11 cellular contexts compared by ENCODE assay signal in the genomic region with DNA sequence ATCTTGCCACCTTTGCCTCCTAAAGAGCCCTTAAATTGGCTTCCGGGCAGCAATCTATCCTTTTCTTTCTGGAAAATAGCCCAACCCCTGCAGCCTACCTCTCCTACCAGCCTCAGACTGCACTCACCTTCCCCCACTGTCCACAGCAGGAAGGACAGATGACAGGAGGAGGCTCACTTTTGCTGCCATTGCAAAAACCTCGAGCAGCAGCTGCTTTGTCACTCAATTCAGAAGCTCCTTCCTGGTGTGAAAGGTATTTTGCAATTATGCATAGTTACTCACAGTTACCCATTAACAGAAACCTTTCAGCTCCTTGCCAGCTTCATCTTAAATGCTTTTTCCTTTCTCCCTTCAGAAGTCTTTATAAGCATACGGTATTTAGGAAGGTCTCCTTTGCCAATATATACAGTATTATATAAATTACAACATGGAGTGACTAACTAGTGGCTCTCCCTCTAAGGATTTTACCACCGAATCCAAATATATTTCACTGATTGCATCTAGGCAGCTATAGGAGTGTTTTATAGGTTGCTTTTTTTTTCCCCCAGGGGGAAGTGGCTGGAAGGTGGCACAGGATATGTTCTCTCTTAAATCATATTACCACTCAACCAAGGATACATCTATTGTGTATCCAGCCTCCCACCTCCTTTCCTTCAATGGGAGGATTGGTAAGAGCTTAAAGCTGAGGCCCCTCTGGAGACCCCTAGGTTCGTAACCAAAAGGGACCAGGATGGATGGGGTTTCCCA.
A peak's percentile ranks its signal among the peaks of the same experiment; 100 is the strongest.
DNase-seq lines count a peak whose midpoint lies in the region; ATAC-seq and TF ChIP-seq lines count a peak whose summit lies in the region.
"Had no signal": no experiment of that assay in that cellular context is flagged by ENCODE, and none has a peak within 500 bp of the region (broad histone marks: within the 10 kb centered on the region; RNA-seq: fewer than 3 reads in every experiment).

No MANE protein-coding gene starts in this region.

- TF ChIP-seq POLR2A in erythroblast (IDR thresholded peaks at IDR 0.05; ENCODE audit: low read length): no peak

- peaks cover 50% of the 10 kb centered on the region for H3K4me1 ChIP-seq in BLaER1
- H3K4me1 ChIP-seq: spleen had no signal

- no peaks in the 10 kb centered on the region for H3K27me3 ChIP-seq in BLaER1
- H3K27me3 ChIP-seq: BE2C, spleen had no signal

- peaks cover 88% of the 10 kb centered on the region for H4K20me1 ChIP-seq in BLaER1

- no peak overlapping the region for H3K27ac ChIP-seq in BLaER1
- H3K27ac ChIP-seq: spleen had no signal

- no peak for TF ChIP-seq CTCF in LNCaP clone FGC (IDR thresholded peaks at IDR 0.05; ENCODE audit: control insufficient read depth, extremely low read depth, insufficient read depth)
- no peak for TF ChIP-seq CTCF in omental fat pad (IDR thresholded peaks at IDR 0.05)

- no peaks in the 10 kb centered on the region for H3K9me3 ChIP-seq in BLaER1
- H3K9me3 ChIP-seq: BE2C, spleen had no signal

- peaks cover 14% of the 10 kb centered on the region; the same call in 1 of the 2 replicates for H3K36me3 ChIP-seq in BLaER1
- H3K36me3 ChIP-seq: BE2C, spleen had no signal

- ATAC-seq in omental fat pad (ENCODE audit: low FRiP score): no peak
- ATAC-seq in HG03342 (IDR thresholded peaks at IDR 0.05; ENCODE audit: unreplicated experiment): no peak

- DNase-seq in LNCaP clone FGC (ENCODE audit: low read depth) (peak; percentile 17), NOMO-1 treated with DMSO at 0.1 percent for 48 hours (lab: John Stamatoyannopoulos, UW; ENCODE audit: unreplicated experiment) (peak; percentile 87), iPS-NIHi7 (ENCODE audit: extremely low spot score) (peak; percentile 73), NCI-H187 treated with DMSO at 0.1 percent for 48 hours (lab: John Stamatoyannopoulos, UW) (no peak), erythroblast (lab: John Stamatoyannopoulos, UW) (no peak), omental fat pad (ENCODE audit: low spot score) (no peak)
- DNase-seq: BE2C, HCEC 1CT, spleen had no signal

- peak overlapping the region; percentile 57 for H3K4me2 ChIP-seq in BLaER1

- H3K9ac ChIP-seq in BLaER1: no peak overlapping the region

- H3K4me3 ChIP-seq in BLaER1 (no peak overlapping the region), LNCaP clone FGC (ENCODE audit: low read depth, low read length) (no peak overlapping the region)
- H3K4me3 ChIP-seq: spleen had no signal

Comparison
In these comparisons a context has a peak if more than half of its experiments do, and no peak if none do; other contexts are left out.
1. DNase-seq: peak in LNCaP clone FGC (single experiment), NOMO-1 treated with DMSO at 0.1 percent for 48 hours (single experiment) and iPS-NIHi7 (single experiment); none in NCI-H187 treated with DMSO at 0.1 percent for 48 hours (single experiment), erythroblast (0 of 2) and omental fat pad (single experiment).